1 cellular context compared by ENCODE assay signal in the genomic region with DNA sequence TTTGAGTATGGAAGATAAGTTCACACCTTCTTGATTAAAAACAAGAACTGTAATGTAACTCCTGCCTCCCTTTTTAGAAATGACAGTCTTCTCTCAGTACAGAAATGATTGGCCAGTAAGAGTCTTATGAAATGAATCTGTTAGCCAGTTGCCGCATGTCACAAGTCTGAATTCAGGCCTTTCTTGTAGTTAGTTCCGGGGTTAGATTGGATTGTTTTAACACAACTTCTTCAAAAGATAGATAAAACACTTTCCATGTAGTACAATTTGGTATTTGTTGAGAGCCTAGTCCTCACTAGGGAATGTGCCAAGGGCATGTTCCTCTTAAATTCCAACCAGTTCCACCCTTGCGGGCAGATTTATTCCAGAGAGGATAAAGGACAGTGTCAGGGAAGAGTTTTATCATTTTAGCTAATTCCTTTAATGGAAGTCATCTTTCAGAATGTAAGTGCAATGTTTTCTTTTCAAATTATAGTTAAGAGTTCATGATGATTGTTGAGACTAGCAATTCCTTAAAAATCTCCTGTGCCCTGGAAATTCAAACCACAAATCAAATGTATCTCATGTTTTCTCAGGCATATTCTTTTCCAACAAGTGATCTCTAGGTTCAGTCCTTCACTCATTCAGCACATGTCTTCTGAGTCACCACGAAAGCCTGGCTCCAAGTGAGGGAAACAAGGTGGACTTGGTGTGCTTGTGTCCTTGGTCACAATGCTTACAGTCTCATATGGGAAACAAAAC.
TF ChIP-seq lines count a peak whose summit lies in the region.

No MANE protein-coding gene starts in this region.

TF ChIP-seq in GM12878, 131 proteins besides CTCF, POLR2A, EP300 and RAD21 (continued from another document and continues in another):
- TF ChIP-seq, protein P1, sequence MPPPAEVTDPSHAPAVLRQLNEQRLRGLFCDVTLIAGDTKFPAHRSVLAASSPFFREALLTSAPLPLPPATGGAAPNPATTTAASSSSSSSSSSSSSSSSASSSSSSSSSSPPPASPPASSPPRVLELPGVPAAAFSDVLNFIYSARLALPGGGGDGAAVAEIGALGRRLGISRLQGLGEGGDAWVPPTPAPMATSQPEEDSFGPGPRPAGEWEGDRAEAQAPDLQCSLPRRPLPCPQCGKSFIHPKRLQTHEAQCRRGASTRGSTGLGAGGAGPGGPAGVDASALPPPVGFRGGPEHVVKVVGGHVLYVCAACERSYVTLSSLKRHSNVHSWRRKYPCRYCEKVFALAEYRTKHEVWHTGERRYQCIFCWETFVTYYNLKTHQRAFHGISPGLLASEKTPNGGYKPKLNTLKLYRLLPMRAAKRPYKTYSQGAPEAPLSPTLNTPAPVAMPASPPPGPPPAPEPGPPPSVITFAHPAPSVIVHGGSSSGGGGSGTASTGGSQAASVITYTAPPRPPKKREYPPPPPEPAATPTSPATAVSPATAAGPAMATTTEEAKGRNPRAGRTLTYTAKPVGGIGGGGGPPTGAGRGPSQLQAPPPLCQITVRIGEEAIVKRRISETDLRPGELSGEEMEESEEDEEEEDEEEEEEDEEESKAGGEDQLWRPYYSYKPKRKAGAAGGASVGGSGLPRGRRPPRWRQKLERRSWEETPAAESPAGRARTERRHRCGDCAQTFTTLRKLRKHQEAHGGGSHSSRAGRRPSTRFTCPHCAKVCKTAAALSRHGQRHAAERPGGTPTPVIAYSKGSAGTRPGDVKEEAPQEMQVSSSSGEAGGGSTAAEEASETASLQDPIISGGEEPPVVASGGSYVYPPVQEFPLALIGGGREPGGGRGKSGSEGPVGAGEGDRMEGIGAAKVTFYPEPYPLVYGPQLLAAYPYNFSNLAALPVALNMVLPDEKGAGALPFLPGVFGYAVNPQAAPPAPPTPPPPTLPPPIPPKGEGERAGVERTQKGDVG (CRISPR knock-in tag; IDR thresholded peaks at IDR 0.05) = no peak
- TF ChIP-seq TBL1XR1 (IDR thresholded peaks at IDR 0.05; ENCODE audit: low read depth, low read length) (peak; percentile 48; the same call in 1 of the 2 replicates), POLR2AphosphoS5 (IDR thresholded peaks at IDR 0.05; ENCODE audit: low read length) (no peak), ATF7 (IDR thresholded peaks at IDR 0.05; ENCODE audit: low read depth) (peak; percentile 75), RUNX3 (IDR thresholded peaks at IDR 0.05; ENCODE audit: low read length) (peak; percentile 71), ZNF274 (IDR thresholded peaks at IDR 0.05; ENCODE audit: insufficient read depth, insufficient read length) (no peak), NR2F1 (conservative IDR thresholded peaks at IDR 0.05) (0 out of 2 replicates have a peak, but pooled peaks have one; percentile 20), RBBP5 (conservative IDR thresholded peaks at IDR 0.05) (no peak), NR2C1 (IDR thresholded peaks at IDR 0.05) (no peak), ESRRA (IDR thresholded peaks at IDR 0.05; ENCODE audit: low read length) (no peak), CHD4 (IDR thresholded peaks at IDR 0.05) (0 out of 2 replicates have a peak, but pooled peaks have one; percentile 16), MYC (IDR thresholded peaks at IDR 0.05; ENCODE audit: insufficient read depth, insufficient read length, insufficient replicate concordance, low read length, severe bottlenecking) (no peak), TCF7 (IDR thresholded peaks at IDR 0.05; ENCODE audit: borderline replicate concordance) (no peak), NRF1 (conservative IDR thresholded peaks at IDR 0.05; ENCODE audit: low read depth, low read length) (no peak), STAT3 (IDR thresholded peaks at IDR 0.05; ENCODE audit: low read depth, low read length) (0 out of 2 replicates have a peak, but pooled peaks have one; percentile 65), TAF1 (IDR thresholded peaks at IDR 0.05; ENCODE audit: borderline replicate concordance, low read depth, low read length) (peak; percentile 30; the same call in 1 of the 2 replicates), SMARCA5 (IDR thresholded peaks at IDR 0.05) (no peak), NBN (IDR thresholded peaks at IDR 0.05) (no peak), BACH1 (IDR thresholded peaks at IDR 0.05; ENCODE audit: borderline replicate concordance) (no peak; the same call in 1 of the 2 replicates), BHLHE40 (IDR thresholded peaks at IDR 0.05; ENCODE audit: borderline replicate concordance in 1 of 2, low read depth in 2 of 2, low read length in 1 of 2) (peak in 1 of 2 experiments; percentile 44; a peak in 2 of 4 replicates), PAX5 (IDR thresholded peaks at IDR 0.05; ENCODE audit: borderline replicate concordance, low read depth, low read length) (0 out of 2 replicates have a peak, but pooled peaks have one; percentile 21), CREM (IDR thresholded peaks at IDR 0.05; ENCODE audit: low read depth) (peak; percentile 91), SRF (IDR thresholded peaks at IDR 0.05; ENCODE audit: low read depth in 2 of 2, low read length in 2 of 2) (peak in 1 of 2 experiments; percentile 68; a peak in 1 of 4 replicates), HDAC6 (IDR thresholded peaks at IDR 0.05; ENCODE audit: unreplicated experiment) (no peak), FOXM1 (IDR thresholded peaks at IDR 0.05; ENCODE audit: low read depth, low read length) (peak; percentile 96), LARP7 (IDR thresholded peaks at IDR 0.05) (no peak), NFXL1 (IDR thresholded peaks at IDR 0.05; ENCODE audit: borderline replicate concordance) (no peak), POLR2AphosphoS2 (IDR thresholded peaks at IDR 0.05; ENCODE audit: low read depth, low read length) (no peak), RAD51 (IDR thresholded peaks at IDR 0.05) (no peak), NFIC (IDR thresholded peaks at IDR 0.05; ENCODE audit: low read depth, low read length) (peak; percentile 95)
- TF ChIP-seq, protein P2, sequence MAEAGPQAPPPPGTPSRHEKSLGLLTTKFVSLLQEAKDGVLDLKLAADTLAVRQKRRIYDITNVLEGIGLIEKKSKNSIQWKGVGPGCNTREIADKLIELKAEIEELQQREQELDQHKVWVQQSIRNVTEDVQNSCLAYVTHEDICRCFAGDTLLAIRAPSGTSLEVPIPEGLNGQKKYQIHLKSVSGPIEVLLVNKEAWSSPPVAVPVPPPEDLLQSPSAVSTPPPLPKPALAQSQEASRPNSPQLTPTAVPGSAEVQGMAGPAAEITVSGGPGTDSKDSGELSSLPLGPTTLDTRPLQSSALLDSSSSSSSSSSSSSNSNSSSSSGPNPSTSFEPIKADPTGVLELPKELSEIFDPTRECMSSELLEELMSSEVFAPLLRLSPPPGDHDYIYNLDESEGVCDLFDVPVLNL (IDR thresholded peaks at IDR 0.05; ENCODE audit: low read depth, low read length) = no peak
- TF ChIP-seq, protein P3, sequence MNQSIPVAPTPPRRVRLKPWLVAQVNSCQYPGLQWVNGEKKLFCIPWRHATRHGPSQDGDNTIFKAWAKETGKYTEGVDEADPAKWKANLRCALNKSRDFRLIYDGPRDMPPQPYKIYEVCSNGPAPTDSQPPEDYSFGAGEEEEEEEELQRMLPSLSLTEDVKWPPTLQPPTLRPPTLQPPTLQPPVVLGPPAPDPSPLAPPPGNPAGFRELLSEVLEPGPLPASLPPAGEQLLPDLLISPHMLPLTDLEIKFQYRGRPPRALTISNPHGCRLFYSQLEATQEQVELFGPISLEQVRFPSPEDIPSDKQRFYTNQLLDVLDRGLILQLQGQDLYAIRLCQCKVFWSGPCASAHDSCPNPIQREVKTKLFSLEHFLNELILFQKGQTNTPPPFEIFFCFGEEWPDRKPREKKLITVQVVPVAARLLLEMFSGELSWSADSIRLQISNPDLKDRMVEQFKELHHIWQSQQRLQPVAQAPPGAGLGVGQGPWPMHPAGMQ (IDR thresholded peaks at IDR 0.05; ENCODE audit: borderline replicate concordance) = no peak
- TF ChIP-seq, protein P4, sequence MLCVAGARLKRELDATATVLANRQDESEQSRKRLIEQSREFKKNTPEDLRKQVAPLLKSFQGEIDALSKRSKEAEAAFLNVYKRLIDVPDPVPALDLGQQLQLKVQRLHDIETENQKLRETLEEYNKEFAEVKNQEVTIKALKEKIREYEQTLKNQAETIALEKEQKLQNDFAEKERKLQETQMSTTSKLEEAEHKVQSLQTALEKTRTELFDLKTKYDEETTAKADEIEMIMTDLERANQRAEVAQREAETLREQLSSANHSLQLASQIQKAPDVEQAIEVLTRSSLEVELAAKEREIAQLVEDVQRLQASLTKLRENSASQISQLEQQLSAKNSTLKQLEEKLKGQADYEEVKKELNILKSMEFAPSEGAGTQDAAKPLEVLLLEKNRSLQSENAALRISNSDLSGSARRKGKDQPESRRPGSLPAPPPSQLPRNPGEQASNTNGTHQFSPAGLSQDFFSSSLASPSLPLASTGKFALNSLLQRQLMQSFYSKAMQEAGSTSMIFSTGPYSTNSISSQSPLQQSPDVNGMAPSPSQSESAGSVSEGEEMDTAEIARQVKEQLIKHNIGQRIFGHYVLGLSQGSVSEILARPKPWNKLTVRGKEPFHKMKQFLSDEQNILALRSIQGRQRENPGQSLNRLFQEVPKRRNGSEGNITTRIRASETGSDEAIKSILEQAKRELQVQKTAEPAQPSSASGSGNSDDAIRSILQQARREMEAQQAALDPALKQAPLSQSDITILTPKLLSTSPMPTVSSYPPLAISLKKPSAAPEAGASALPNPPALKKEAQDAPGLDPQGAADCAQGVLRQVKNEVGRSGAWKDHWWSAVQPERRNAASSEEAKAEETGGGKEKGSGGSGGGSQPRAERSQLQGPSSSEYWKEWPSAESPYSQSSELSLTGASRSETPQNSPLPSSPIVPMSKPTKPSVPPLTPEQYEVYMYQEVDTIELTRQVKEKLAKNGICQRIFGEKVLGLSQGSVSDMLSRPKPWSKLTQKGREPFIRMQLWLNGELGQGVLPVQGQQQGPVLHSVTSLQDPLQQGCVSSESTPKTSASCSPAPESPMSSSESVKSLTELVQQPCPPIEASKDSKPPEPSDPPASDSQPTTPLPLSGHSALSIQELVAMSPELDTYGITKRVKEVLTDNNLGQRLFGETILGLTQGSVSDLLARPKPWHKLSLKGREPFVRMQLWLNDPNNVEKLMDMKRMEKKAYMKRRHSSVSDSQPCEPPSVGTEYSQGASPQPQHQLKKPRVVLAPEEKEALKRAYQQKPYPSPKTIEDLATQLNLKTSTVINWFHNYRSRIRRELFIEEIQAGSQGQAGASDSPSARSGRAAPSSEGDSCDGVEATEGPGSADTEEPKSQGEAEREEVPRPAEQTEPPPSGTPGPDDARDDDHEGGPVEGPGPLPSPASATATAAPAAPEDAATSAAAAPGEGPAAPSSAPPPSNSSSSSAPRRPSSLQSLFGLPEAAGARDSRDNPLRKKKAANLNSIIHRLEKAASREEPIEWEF (IDR thresholded peaks at IDR 0.05; ENCODE audit: insufficient replicate concordance, low read depth, low read length) = no peak
- TF ChIP-seq, protein P5, sequence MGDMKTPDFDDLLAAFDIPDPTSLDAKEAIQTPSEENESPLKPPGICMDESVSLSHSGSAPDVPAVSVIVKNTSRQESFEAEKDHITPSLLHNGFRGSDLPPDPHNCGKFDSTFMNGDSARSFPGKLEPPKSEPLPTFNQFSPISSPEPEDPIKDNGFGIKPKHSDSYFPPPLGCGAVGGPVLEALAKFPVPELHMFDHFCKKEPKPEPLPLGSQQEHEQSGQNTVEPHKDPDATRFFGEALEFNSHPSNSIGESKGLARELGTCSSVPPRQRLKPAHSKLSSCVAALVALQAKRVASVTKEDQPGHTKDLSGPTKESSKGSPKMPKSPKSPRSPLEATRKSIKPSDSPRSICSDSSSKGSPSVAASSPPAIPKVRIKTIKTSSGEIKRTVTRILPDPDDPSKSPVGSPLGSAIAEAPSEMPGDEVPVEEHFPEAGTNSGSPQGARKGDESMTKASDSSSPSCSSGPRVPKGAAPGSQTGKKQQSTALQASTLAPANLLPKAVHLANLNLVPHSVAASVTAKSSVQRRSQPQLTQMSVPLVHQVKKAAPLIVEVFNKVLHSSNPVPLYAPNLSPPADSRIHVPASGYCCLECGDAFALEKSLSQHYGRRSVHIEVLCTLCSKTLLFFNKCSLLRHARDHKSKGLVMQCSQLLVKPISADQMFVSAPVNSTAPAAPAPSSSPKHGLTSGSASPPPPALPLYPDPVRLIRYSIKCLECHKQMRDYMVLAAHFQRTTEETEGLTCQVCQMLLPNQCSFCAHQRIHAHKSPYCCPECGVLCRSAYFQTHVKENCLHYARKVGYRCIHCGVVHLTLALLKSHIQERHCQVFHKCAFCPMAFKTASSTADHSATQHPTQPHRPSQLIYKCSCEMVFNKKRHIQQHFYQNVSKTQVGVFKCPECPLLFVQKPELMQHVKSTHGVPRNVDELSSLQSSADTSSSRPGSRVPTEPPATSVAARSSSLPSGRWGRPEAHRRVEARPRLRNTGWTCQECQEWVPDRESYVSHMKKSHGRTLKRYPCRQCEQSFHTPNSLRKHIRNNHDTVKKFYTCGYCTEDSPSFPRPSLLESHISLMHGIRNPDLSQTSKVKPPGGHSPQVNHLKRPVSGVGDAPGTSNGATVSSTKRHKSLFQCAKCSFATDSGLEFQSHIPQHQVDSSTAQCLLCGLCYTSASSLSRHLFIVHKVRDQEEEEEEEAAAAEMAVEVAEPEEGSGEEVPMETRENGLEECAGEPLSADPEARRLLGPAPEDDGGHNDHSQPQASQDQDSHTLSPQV (IDR thresholded peaks at IDR 0.05) = no peak
- TF ChIP-seq, protein P6, sequence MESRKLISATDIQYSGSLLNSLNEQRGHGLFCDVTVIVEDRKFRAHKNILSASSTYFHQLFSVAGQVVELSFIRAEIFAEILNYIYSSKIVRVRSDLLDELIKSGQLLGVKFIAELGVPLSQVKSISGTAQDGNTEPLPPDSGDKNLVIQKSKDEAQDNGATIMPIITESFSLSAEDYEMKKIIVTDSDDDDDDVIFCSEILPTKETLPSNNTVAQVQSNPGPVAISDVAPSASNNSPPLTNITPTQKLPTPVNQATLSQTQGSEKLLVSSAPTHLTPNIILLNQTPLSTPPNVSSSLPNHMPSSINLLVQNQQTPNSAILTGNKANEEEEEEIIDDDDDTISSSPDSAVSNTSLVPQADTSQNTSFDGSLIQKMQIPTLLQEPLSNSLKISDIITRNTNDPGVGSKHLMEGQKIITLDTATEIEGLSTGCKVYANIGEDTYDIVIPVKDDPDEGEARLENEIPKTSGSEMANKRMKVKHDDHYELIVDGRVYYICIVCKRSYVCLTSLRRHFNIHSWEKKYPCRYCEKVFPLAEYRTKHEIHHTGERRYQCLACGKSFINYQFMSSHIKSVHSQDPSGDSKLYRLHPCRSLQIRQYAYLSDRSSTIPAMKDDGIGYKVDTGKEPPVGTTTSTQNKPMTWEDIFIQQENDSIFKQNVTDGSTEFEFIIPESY (IDR thresholded peaks at IDR 0.05) = no peak
- TF ChIP-seq, protein P7, sequence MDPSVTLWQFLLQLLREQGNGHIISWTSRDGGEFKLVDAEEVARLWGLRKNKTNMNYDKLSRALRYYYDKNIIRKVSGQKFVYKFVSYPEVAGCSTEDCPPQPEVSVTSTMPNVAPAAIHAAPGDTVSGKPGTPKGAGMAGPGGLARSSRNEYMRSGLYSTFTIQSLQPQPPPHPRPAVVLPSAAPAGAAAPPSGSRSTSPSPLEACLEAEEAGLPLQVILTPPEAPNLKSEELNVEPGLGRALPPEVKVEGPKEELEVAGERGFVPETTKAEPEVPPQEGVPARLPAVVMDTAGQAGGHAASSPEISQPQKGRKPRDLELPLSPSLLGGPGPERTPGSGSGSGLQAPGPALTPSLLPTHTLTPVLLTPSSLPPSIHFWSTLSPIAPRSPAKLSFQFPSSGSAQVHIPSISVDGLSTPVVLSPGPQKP (IDR thresholded peaks at IDR 0.05; ENCODE audit: low read depth, low read length) = no peak
- TF ChIP-seq, protein P8, sequence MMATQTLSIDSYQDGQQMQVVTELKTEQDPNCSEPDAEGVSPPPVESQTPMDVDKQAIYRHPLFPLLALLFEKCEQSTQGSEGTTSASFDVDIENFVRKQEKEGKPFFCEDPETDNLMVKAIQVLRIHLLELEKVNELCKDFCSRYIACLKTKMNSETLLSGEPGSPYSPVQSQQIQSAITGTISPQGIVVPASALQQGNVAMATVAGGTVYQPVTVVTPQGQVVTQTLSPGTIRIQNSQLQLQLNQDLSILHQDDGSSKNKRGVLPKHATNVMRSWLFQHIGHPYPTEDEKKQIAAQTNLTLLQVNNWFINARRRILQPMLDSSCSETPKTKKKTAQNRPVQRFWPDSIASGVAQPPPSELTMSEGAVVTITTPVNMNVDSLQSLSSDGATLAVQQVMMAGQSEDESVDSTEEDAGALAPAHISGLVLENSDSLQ (IDR thresholded peaks at IDR 0.05) = peak; percentile 64; the same call in 1 of the 2 replicates
